ENCODE assay signal across 26 cellular contexts in genomic region chr2:771538-771937, GRCh38.
"Had no signal": no experiment of that assay in that cellular context is flagged by ENCODE, and none has a peak within 500 bp of the region (broad histone marks: within the 10 kb centered on the region; RNA-seq: fewer than 3 reads in every experiment).

No MANE protein-coding gene starts in this region.

- DNase-seq: hippocampal formation; kidney glomerular epithelial cell; left cardiac atrium; left lung; lower lobe of right lung; mammary epithelial cell; mesenchymal stem cell; naive thymus-derived CD8-positive, alpha-beta T cell; ovary; retina; right cardiac atrium; sigmoid colon; small intestine; spleen; stimulated activated CD4-positive, alpha-beta T cell treated with anti-CD3 and anti-CD28 coated beads, Interleukin-4, amount 100 ng/mL, for 24 hours; stimulated activated naive CD4-positive, alpha-beta T cell; tibial artery; trophoblast cell; upper lobe of right lung had no signal

- H3K9me3 ChIP-seq: left lung, lower lobe of right lung, ovary, prostate gland, sigmoid colon, suprapubic skin, thoracic aorta, tibial artery, upper lobe of right lung had no signal

- ATAC-seq: left cardiac atrium; left lung; naive thymus-derived CD8-positive, alpha-beta T cell; right cardiac atrium; stimulated activated effector memory CD8-positive, alpha-beta T cell treated with anti-CD3 and anti-CD28 coated beads, Interleukin-12 subunit alpha, Interleukin-12 subunit beta, amount 100 ng/mL, for 72 hours; upper lobe of right lung had no signal

- H3K27me3 ChIP-seq: left lung, ovary, sigmoid colon, suprapubic skin, tibial artery, upper lobe of right lung had no signal

- H3K36me3 Mint-ChIP-seq: naive thymus-derived CD8-positive, alpha-beta T cell; stimulated activated effector memory CD8-positive, alpha-beta T cell treated with anti-CD3 and anti-CD28 coated beads, Interleukin-12 subunit alpha, Interleukin-12 subunit beta, amount 100 ng/mL, for 72 hours had no signal

- H3K4me1 ChIP-seq: left lung, lower lobe of right lung, prostate gland, sigmoid colon, spleen, suprapubic skin, tibial artery, upper lobe of right lung had no signal

- H3K36me3 ChIP-seq: left lung, lower lobe of right lung, ovary, prostate gland, sigmoid colon, spleen, suprapubic skin, thoracic aorta, tibial artery, upper lobe of right lung had no signal

- H3K27ac ChIP-seq: left lung, lower lobe of right lung, ovary, prostate gland, sigmoid colon, spleen, suprapubic skin, thoracic aorta, tibial artery, upper lobe of right lung had no signal

- H3K4me3 Mint-ChIP-seq: naive thymus-derived CD8-positive, alpha-beta T cell; nephron; neural crest cell; stimulated activated effector memory CD8-positive, alpha-beta T cell treated with anti-CD3 and anti-CD28 coated beads, Interleukin-12 subunit alpha, Interleukin-12 subunit beta, amount 100 ng/mL, for 72 hours; stimulated activated naive CD8-positive, alpha-beta T cell treated with anti-CD3 and anti-CD28 coated beads, Interleukin-15, Interleukin-2, amounts not matched to agents 100 ng/mL and 50 ng/mL, for 24 hours had no signal

- H3K27ac Mint-ChIP-seq: nephron; stimulated activated effector memory CD8-positive, alpha-beta T cell treated with anti-CD3 and anti-CD28 coated beads, Interleukin-12 subunit alpha, Interleukin-12 subunit beta, amount 100 ng/mL, for 72 hours; stimulated activated naive CD8-positive, alpha-beta T cell treated with anti-CD3 and anti-CD28 coated beads, Interleukin-15, Interleukin-2, amounts not matched to agents 100 ng/mL and 50 ng/mL, for 24 hours had no signal

- H3K4me3 ChIP-seq: left lung, lower lobe of right lung, ovary, prostate gland, sigmoid colon, spleen, suprapubic skin, thoracic aorta, tibial artery, upper lobe of right lung had no signal
